ENCODE assay signal across 16 cellular contexts in genomic region chr18:11167778-11168177, GRCh38. TPM values are rescaled to one million over a fixed set of nuclear protein-coding genes. Genes with fewer than 3 reads are reported as not detected.
"Had no signal": no experiment of that assay in that cellular context is flagged by ENCODE, and none has a peak within 500 bp of the region (broad histone marks: within the 10 kb centered on the region; RNA-seq: fewer than 3 reads in every experiment).

No MANE protein-coding gene starts in this region.

- H3K4me1 ChIP-seq: esophagus muscularis mucosa, gastroesophageal sphincter, heart right ventricle, neural progenitor cell, pancreas, tibial artery had no signal

- H3K4me3 ChIP-seq: esophagus muscularis mucosa, gastroesophageal sphincter, heart right ventricle, lung, neural progenitor cell, pancreas, tibial artery had no signal

- H3K27ac ChIP-seq: esophagus muscularis mucosa, gastroesophageal sphincter, heart right ventricle, neural progenitor cell, pancreas, tibial artery had no signal

- H3K27me3 ChIP-seq: esophagus muscularis mucosa, pancreas, tibial artery had no signal

- H3K9me3 ChIP-seq: esophagus muscularis mucosa, gastroesophageal sphincter, pancreas, tibial artery had no signal

- DNase-seq: activated CD4-positive, alpha-beta T cell treated with anti-CD3 and anti-CD28 coated beads, Interleukin-2, amount 10 ng/mL, durations not matched to agents 7 days and 5 days; activated naive CD4-positive, alpha-beta T cell; activated naive CD8-positive, alpha-beta T cell treated with anti-CD3 and anti-CD28 coated beads, Interleukin-2, amount 10 ng/mL, durations not matched to agents 7 days and 5 days; aorta; heart right ventricle; left colon; pancreas; stimulated activated CD4-positive, alpha-beta T cell treated with anti-CD3 and anti-CD28 coated beads, Interleukin-2, amount 100 ng/mL, for 48 hours; T-cell; T-helper 9 cell; tibial artery had no signal

- H3K36me3 ChIP-seq: esophagus muscularis mucosa, gastroesophageal sphincter, heart right ventricle, neural progenitor cell, pancreas, tibial artery had no signal

RNA-seq across cellular contexts. Expression of gene PIEZO2, which starts 18.4 kb away (rescaled TPM):
- total RNA-seq: activated CD4-positive, alpha-beta T cell treated with anti-CD3 and anti-CD28 coated beads, Interleukin-2, amount 10 ng/mL, durations not matched to agents 7 days and 5 days; activated naive CD8-positive, alpha-beta T cell treated with anti-CD3 and anti-CD28 coated beads, Interleukin-2, amount 10 ng/mL, durations not matched to agents 7 days and 5 days; activated T-helper 1 cell treated with anti-CD3 and anti-CD28 coated beads, Interleukin-12 subunit alpha, Interleukin-12 subunit beta, Interleukin-2, Interleukin-4 antibody, amounts not matched to agents 30 ng/mL and 10 ng/mL and 1 ng/mL, durations not matched to agents 14 hours and 24 hours and 36 hours had no signal
